Comparison of ENCODE assay signal across 17 cellular contexts in the genomic region with DNA sequence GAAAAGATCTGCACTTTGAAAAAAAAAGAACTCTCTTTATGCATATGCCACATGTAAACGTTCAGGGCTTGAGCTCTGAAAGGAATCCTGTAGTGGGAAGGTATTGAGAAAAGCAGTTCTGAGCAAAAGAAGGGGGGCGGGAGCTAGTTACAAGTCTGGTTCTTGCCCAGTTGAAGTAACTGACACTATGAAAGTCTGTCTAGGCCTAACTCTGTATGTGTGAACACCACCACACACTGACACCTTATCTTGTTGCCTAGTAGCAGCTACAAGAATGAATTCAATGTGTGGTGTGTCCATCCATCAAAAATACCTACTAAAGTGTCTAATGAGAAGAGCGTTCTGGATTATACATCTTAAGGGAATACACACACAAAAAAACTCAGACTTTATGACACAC.
A peak's percentile ranks its signal among the peaks of the same experiment; 100 is the strongest.
DNase-seq lines count a peak whose midpoint lies in the region; ATAC-seq and TF ChIP-seq lines count a peak whose summit lies in the region.
"Had no signal": no experiment of that assay in that cellular context is flagged by ENCODE, and none has a peak within 500 bp of the region (broad histone marks: within the 10 kb centered on the region; RNA-seq: fewer than 3 reads in every experiment).

No MANE protein-coding gene starts in this region.

- H3K4me3 ChIP-seq in heart right ventricle (no peak overlapping the region), right atrium auricular region (no peak overlapping the region), neuronal stem cell (ENCODE audit: low read length in 2 of 2) (no peak overlapping the region)
- H3K4me3 ChIP-seq: BLaER1 treated with 17β-estradiol and CSF1 and Interleukin-3, amounts not matched to agents 10 nM and 100 nM; GM12878 had no signal

- no peak overlapping the region for H3K14ac ChIP-seq in neuronal stem cell (ENCODE audit: low read length)

- H3K9me3 Mint-ChIP-seq in stimulated activated effector memory CD8-positive, alpha-beta T cell treated with anti-CD3 and anti-CD28 coated beads, Interleukin-12 subunit alpha, Interleukin-12 subunit beta, amount 100 ng/mL, for 72 hours: no peaks in the 10 kb centered on the region
- H3K9me3 Mint-ChIP-seq: H9 had no signal

- intact Hi-C loops in heart right ventricle (cut with DNase I) (loop anchor here in 1 of 10 donors (10.0 kb wide), 1 partner anchor 1052 kb away; a partner anchor contains a TSS), Right ventricle myocardium superior (cut with DNase I) (no loop called here)

- no peak overlapping the region for H3K18ac ChIP-seq in neuronal stem cell (ENCODE audit: low read length)

- H3K9ac ChIP-seq in neuronal stem cell (ENCODE audit: low read depth, low read length, poor library complexity): no peak overlapping the region
- H3K9ac ChIP-seq: BLaER1 treated with 17β-estradiol and CSF1 and Interleukin-3, amounts not matched to agents 10 nM and 100 nM had no signal

- DNase-seq in heart right ventricle: no peak
- DNase-seq in Right ventricle myocardium superior: no peak
- DNase-seq in right atrium auricular region (ENCODE audit: low spot score): no peak
- no peak for DNase-seq in neuronal stem cell (ENCODE audit: low spot score)
- no peak for DNase-seq in stimulated activated effector memory CD8-positive, alpha-beta T cell treated with anti-CD3 and anti-CD28 coated beads, Interleukin-12 subunit alpha, Interleukin-12 subunit beta, amount 100 ng/mL, for 72 hours (ENCODE audit: low spot score in 2 of 2)
- no peak for DNase-seq in NCI-H146 (lab: John Stamatoyannopoulos, UW)
- DNase-seq: ACHN; Calu3; CD4-positive, CD25-positive, alpha-beta regulatory T cell; DMS 273 treated with DMSO at 0.1 percent for 48 hours; DMS79; GOT3; H9 had no signal

- H3K36me3 ChIP-seq in heart right ventricle (no peaks in the 10 kb centered on the region), right atrium auricular region (no peaks in the 10 kb centered on the region), neuronal stem cell (replicated peaks in 1 of 2; ENCODE audit: control insufficient read depth in 2 of 2, insufficient read depth in 2 of 2, low read length in 2 of 2) (no peaks in the 10 kb centered on the region)
- H3K36me3 ChIP-seq: BLaER1 treated with 17β-estradiol and CSF1 and Interleukin-3, amounts not matched to agents 10 nM and 100 nM had no signal

- H3K4me3 Mint-ChIP-seq in stimulated activated effector memory CD8-positive, alpha-beta T cell treated with anti-CD3 and anti-CD28 coated beads, Interleukin-12 subunit alpha, Interleukin-12 subunit beta, amount 100 ng/mL, for 72 hours: no peak overlapping the region
- H3K4me3 Mint-ChIP-seq: CD4-positive, CD25-positive, alpha-beta regulatory T cell; H9 had no signal

- H3K4me1 ChIP-seq in heart right ventricle (peaks cover 3 to 67% (median 30%) of the 10 kb centered on the region in 9 donors), right atrium auricular region (peaks cover 0 to 43% of the 10 kb centered on the region in 2 donors), neuronal stem cell (ENCODE audit: control insufficient read depth in 2 of 2, insufficient read depth in 1 of 2, low read depth in 1 of 2, low read length in 2 of 2) (peaks cover 2 to 8% of the 10 kb centered on the region in 2 donors)

- no peak overlapping the region for H2BK5ac ChIP-seq in neuronal stem cell (ENCODE audit: low read length)

- peaks cover 0 to 4% (median 0%) of the 10 kb centered on the region in 11 donors for H3K9me3 ChIP-seq in heart right ventricle
- no peaks in the 10 kb centered on the region for H3K9me3 ChIP-seq in right atrium auricular region
- H3K9me3 ChIP-seq in neuronal stem cell (replicated peaks in 1 of 2; ENCODE audit: control insufficient read depth in 2 of 2, insufficient read depth in 1 of 2, low read depth in 1 of 2, low read length in 2 of 2): no peaks in the 10 kb centered on the region
- H3K9me3 ChIP-seq: BLaER1 treated with 17β-estradiol and CSF1 and Interleukin-3, amounts not matched to agents 10 nM and 100 nM had no signal

- H3K4me1 Mint-ChIP-seq in stimulated activated effector memory CD8-positive, alpha-beta T cell treated with anti-CD3 and anti-CD28 coated beads, Interleukin-12 subunit alpha, Interleukin-12 subunit beta, amount 100 ng/mL, for 72 hours: no peaks in the 10 kb centered on the region
- H3K4me1 Mint-ChIP-seq: CD4-positive, CD25-positive, alpha-beta regulatory T cell had no signal

- TF ChIP-seq CTCF in heart right ventricle (IDR thresholded peaks at IDR 0.05) (no peak), right atrium auricular region (IDR thresholded peaks at IDR 0.05) (no peak)

- ATAC-seq in heart right ventricle (no peak), Right ventricle myocardium superior (ENCODE audit: poor library complexity) (no peak), HG03378 (IDR thresholded peaks at IDR 0.05; ENCODE audit: unreplicated experiment) (no peak)
- ATAC-seq in stimulated activated effector memory CD8-positive, alpha-beta T cell treated with anti-CD3 and anti-CD28 coated beads, Interleukin-12 subunit alpha, Interleukin-12 subunit beta, amount 100 ng/mL, for 72 hours: no peak
- ATAC-seq: GM12878, HepG2 had no signal

- H3K27ac ChIP-seq in heart right ventricle: peak overlapping the region in 6 of 10 donors; percentile 66 to 84 (median 74)
- H3K27ac ChIP-seq in right atrium auricular region: peak overlapping the region; percentile 23 to 85
- no peak overlapping the region for H3K27ac ChIP-seq in neuronal stem cell (replicated peaks; ENCODE audit: low read length)
- H3K27ac ChIP-seq: BLaER1 treated with 17β-estradiol and CSF1 and Interleukin-3, amounts not matched to agents 10 nM and 100 nM had no signal

- no peak overlapping the region for H3K27ac Mint-ChIP-seq in stimulated activated effector memory CD8-positive, alpha-beta T cell treated with anti-CD3 and anti-CD28 coated beads, Interleukin-12 subunit alpha, Interleukin-12 subunit beta, amount 100 ng/mL, for 72 hours
- H3K27ac Mint-ChIP-seq: CD4-positive, CD25-positive, alpha-beta regulatory T cell had no signal

- H2AK5ac ChIP-seq in neuronal stem cell (ENCODE audit: low read depth, low read length): no peak overlapping the region

- no peak overlapping the region for H3K4me2 ChIP-seq in neuronal stem cell (ENCODE audit: insufficient read depth, low read length, poor library complexity, severe bottlenecking)

- H2BK12ac ChIP-seq in neuronal stem cell (ENCODE audit: low read length): no peak overlapping the region

- H4K8ac ChIP-seq in neuronal stem cell (ENCODE audit: low read depth, low read length): no peak overlapping the region

- H3K36me3 Mint-ChIP-seq in stimulated activated effector memory CD8-positive, alpha-beta T cell treated with anti-CD3 and anti-CD28 coated beads, Interleukin-12 subunit alpha, Interleukin-12 subunit beta, amount 100 ng/mL, for 72 hours: no peaks in the 10 kb centered on the region
- H3K36me3 Mint-ChIP-seq: CD4-positive, CD25-positive, alpha-beta regulatory T cell had no signal

- no peaks in the 10 kb centered on the region for H3K79me1 ChIP-seq in neuronal stem cell (ENCODE audit: low read depth, low read length)

- H3K27me3 ChIP-seq in heart right ventricle: no peaks in the 10 kb centered on the region
- H3K27me3 ChIP-seq in right atrium auricular region: no peaks in the 10 kb centered on the region
- no peaks in the 10 kb centered on the region for H3K27me3 ChIP-seq in neuronal stem cell (ENCODE audit: control insufficient read depth in 3 of 3, insufficient read depth in 3 of 3, low read depth in 1 of 3, low read length in 3 of 3)
- H3K27me3 ChIP-seq: BLaER1 treated with 17β-estradiol and CSF1 and Interleukin-3, amounts not matched to agents 10 nM and 100 nM had no signal

- 47 to 66% methylated on average over 3 of the region's 3 CpGs for WGBS in heart right ventricle, 2 donors
- no CpG with 5 or more reads among the region's 3 CpGs for WGBS in neuronal stem cell (ENCODE audit: extremely low coverage in 2 of 2, insufficient read length in 2 of 2, insufficient replicate concordance in 1 of 2), 2 donors

- H2BK15ac ChIP-seq in neuronal stem cell (ENCODE audit: low read length): no peak overlapping the region

- no peak overlapping the region for H4K91ac ChIP-seq in neuronal stem cell (ENCODE audit: low read depth, low read length, poor library complexity)

- no peak overlapping the region for H2BK120ac ChIP-seq in neuronal stem cell (ENCODE audit: low read depth, low read length)

- H3K23ac ChIP-seq in neuronal stem cell (ENCODE audit: low read depth, low read length, poor library complexity): no peak overlapping the region

- H2AFZ ChIP-seq in neuronal stem cell (ENCODE audit: low read length): peak overlapping the region; percentile 20

- no peak overlapping the region for H3K4ac ChIP-seq in neuronal stem cell (ENCODE audit: low read length)
